Comparison of ENCODE assay signal across 16 cellular contexts in genomic region chr2:55080204-55080738, GRCh38. TPM values are rescaled to one million over a fixed set of nuclear protein-coding genes. Genes with fewer than 3 reads are reported as not detected.
A peak's percentile ranks its signal among the peaks of the same experiment; 100 is the strongest.
DNase-seq lines count a peak whose midpoint lies in the region; ATAC-seq and TF ChIP-seq lines count a peak whose summit lies in the region.
"Had no signal": no experiment of that assay in that cellular context is flagged by ENCODE, and none has a peak within 500 bp of the region (broad histone marks: within the 10 kb centered on the region; RNA-seq: fewer than 3 reads in every experiment).

No MANE protein-coding gene starts in this region.

- H3K9me3 ChIP-seq in DOHH2 (ENCODE audit: control insufficient read depth, insufficient read depth, low read length) (no peaks in the 10 kb centered on the region), Karpas-422 (ENCODE audit: low read length) (no peaks in the 10 kb centered on the region), RWPE2 (ENCODE audit: severe bottlenecking) (no peaks in the 10 kb centered on the region), thyroid gland (no peaks in the 10 kb centered on the region), sigmoid colon (no peaks in the 10 kb centered on the region)
- H3K9me3 ChIP-seq: HAP-1 had no signal

- no peak for TF ChIP-seq EP300 in sigmoid colon (IDR thresholded peaks at IDR 0.05)

- H3K36me3 ChIP-seq in DOHH2 (ENCODE audit: control insufficient read depth, low read length), result no peaks in the 10 kb centered on the region
- no peaks in the 10 kb centered on the region for H3K36me3 ChIP-seq in Karpas-422 (ENCODE audit: insufficient read depth, low read length)
- no peaks in the 10 kb centered on the region for H3K36me3 ChIP-seq in RWPE2 (ENCODE audit: low read depth)
- H3K36me3 ChIP-seq in thyroid gland, result no peaks in the 10 kb centered on the region
- no peaks in the 10 kb centered on the region for H3K36me3 ChIP-seq in sigmoid colon
- H3K36me3 ChIP-seq: BLaER1 treated with 17β-estradiol and CSF1 and Interleukin-3, amounts not matched to agents 10 nM and 100 nM; HAP-1 had no signal

- H3K79me2 ChIP-seq in DOHH2 (ENCODE audit: control insufficient read depth, low read length) (no peaks in the 10 kb centered on the region), Karpas-422 (ENCODE audit: low read length) (no peaks in the 10 kb centered on the region)

- H3K9ac ChIP-seq in Karpas-422 (ENCODE audit: low read length), result no peak overlapping the region
- H3K9ac ChIP-seq: BLaER1 treated with 17β-estradiol and CSF1 and Interleukin-3, amounts not matched to agents 10 nM and 100 nM; GM23248 had no signal

- H3K4me1 ChIP-seq in DOHH2 (ENCODE audit: control insufficient read depth, low read length), result no peaks in the 10 kb centered on the region
- peaks cover 3% of the 10 kb centered on the region; the same call in 1 of the 2 replicates for H3K4me1 ChIP-seq in Karpas-422 (ENCODE audit: low read length)
- H3K4me1 ChIP-seq in RWPE2 (ENCODE audit: insufficient read depth, poor library complexity, severe bottlenecking), result no peaks in the 10 kb centered on the region
- peaks cover 8 to 14% of the 10 kb centered on the region in 2 donors for H3K4me1 ChIP-seq in thyroid gland
- no peaks in the 10 kb centered on the region for H3K4me1 ChIP-seq in sigmoid colon
- H3K4me1 ChIP-seq: HAP-1 had no signal

- H4K20me1 ChIP-seq in DOHH2 (ENCODE audit: control insufficient read depth, insufficient read depth, low read depth, low read length) (no peaks in the 10 kb centered on the region), Karpas-422 (ENCODE audit: insufficient read depth, low read depth, low read length) (no peaks in the 10 kb centered on the region)
- H4K20me1 ChIP-seq: BLaER1 treated with 17β-estradiol and CSF1 and Interleukin-3, amounts not matched to agents 10 nM and 100 nM had no signal

- WGBS in thyroid gland, 2 donors, result 98% methylated on average over 7 of the region's 7 CpGs
- WGBS in sigmoid colon, 2 donors, result 88 to 95% methylated on average over 7 of the region's 7 CpGs

- H3K27ac ChIP-seq in DOHH2 (ENCODE audit: low read depth, low read length), result no peak overlapping the region
- no peak overlapping the region for H3K27ac ChIP-seq in Karpas-422 (ENCODE audit: low read length)
- no peak overlapping the region for H3K27ac ChIP-seq in RWPE2 (ENCODE audit: poor library complexity, severe bottlenecking)
- peak overlapping the region; percentile 57 to 77 (median 68) for H3K27ac ChIP-seq in thyroid gland
- H3K27ac ChIP-seq in sigmoid colon, result no peak overlapping the region
- H3K27ac ChIP-seq: BLaER1 treated with 17β-estradiol and CSF1 and Interleukin-3, amounts not matched to agents 10 nM and 100 nM; GM23248; HL-60 had no signal

- H3K27me3 ChIP-seq in DOHH2 (ENCODE audit: control insufficient read depth, low read length), result no peaks in the 10 kb centered on the region
- no peaks in the 10 kb centered on the region for H3K27me3 ChIP-seq in Karpas-422 (ENCODE audit: low read length)
- H3K27me3 ChIP-seq in RWPE2 (ENCODE audit: insufficient read depth, poor library complexity, severe bottlenecking), result no peaks in the 10 kb centered on the region
- H3K27me3 ChIP-seq in thyroid gland, result no peaks in the 10 kb centered on the region
- H3K27me3 ChIP-seq in sigmoid colon, result no peaks in the 10 kb centered on the region
- H3K27me3 ChIP-seq: BLaER1 treated with 17β-estradiol and CSF1 and Interleukin-3, amounts not matched to agents 10 nM and 100 nM had no signal

- intact Hi-C loops in thyroid gland (cut with DNase I) (no loop called here), sigmoid colon (cut with DNase I) (no loop called here)

- H3K4me3 ChIP-seq in DOHH2 (ENCODE audit: low read length), result no peak overlapping the region
- H3K4me3 ChIP-seq in Karpas-422 (ENCODE audit: low read length), result no peak overlapping the region
- H3K4me3 ChIP-seq in RWPE2 (ENCODE audit: severe bottlenecking), result no peak overlapping the region
- no peak overlapping the region for H3K4me3 ChIP-seq in thyroid gland (replicated peaks in 1 of 3)
- no peak overlapping the region for H3K4me3 ChIP-seq in sigmoid colon
- H3K4me3 ChIP-seq: BLaER1 treated with 17β-estradiol and CSF1 and Interleukin-3, amounts not matched to agents 10 nM and 100 nM; GM23248; HAP-1 had no signal

- TF ChIP-seq CTCF in DOHH2 (IDR thresholded peaks at IDR 0.05; ENCODE audit: low read depth, low read length, poor library complexity, severe bottlenecking) (peak; percentile 36), RWPE2 (IDR thresholded peaks at IDR 0.05; ENCODE audit: poor library complexity, severe bottlenecking) (peak; percentile 7), thyroid gland (IDR thresholded peaks at IDR 0.05) (no peak), sigmoid colon (IDR thresholded peaks at IDR 0.05) (no peak)

- ATAC-seq in RWPE2 (ENCODE audit: low read depth), result no peak
- ATAC-seq: CD8-positive, alpha-beta T cell had no signal

- H3K9me2 ChIP-seq in DOHH2 (replicated peaks; ENCODE audit: control insufficient read depth, low read length), result no peaks in the 10 kb centered on the region
- H3K9me2 ChIP-seq in Karpas-422 (replicated peaks; ENCODE audit: insufficient read depth, low read length), result no peaks in the 10 kb centered on the region

- DNase-seq in Karpas-422 (peak; percentile 69), RWPE2 (ENCODE audit: low spot score) (no peak), thyroid gland (no peak), sigmoid colon (no peak), mucosa of gallbladder (ENCODE audit: low spot score) (no peak)
- DNase-seq in stimulated activated naive CD4-positive, alpha-beta T cell (lab: John Stamatoyannopoulos, UW), result no peak
- DNase-seq: Calu3; CD8-positive, alpha-beta T cell; DMS79 treated with DMSO at 0.1 percent for 48 hours; EL; GM23248; IMR-90 had no signal

- no peaks in the 10 kb centered on the region for H3F3A ChIP-seq in DOHH2 (ENCODE audit: control insufficient read depth, insufficient read depth)

- TF ChIP-seq POLR2A in thyroid gland (IDR thresholded peaks at IDR 0.05) (no peak), sigmoid colon (IDR thresholded peaks at IDR 0.05) (no peak)

- H3K4me2 ChIP-seq in DOHH2 (ENCODE audit: low read length), result no peak overlapping the region
- no peak overlapping the region for H3K4me2 ChIP-seq in Karpas-422 (ENCODE audit: low read depth, low read length, poor library complexity, severe bottlenecking)
- H3K4me2 ChIP-seq: BLaER1 treated with 17β-estradiol and CSF1 and Interleukin-3, amounts not matched to agents 10 nM and 100 nM had no signal

- H2AFZ ChIP-seq in Karpas-422 (ENCODE audit: low read length), result no peak overlapping the region
- H2AFZ ChIP-seq: GM23248 had no signal

RNA-seq across cellular contexts. Expression of gene RTN4, which starts 30.0 kb away (rescaled TPM):
- 72.3 and 109 TPM in 2 replicates for total RNA-seq in Karpas-422 (2014; rRNA removed; shearing (Covaris generic); ENCODE audit: low replicate concordance)
- total RNA-seq in thyroid gland (100 to 1,000 TPM; 144 to 256 (median 180) TPM), sigmoid colon (100 to 1,000 TPM; 152 to 264 (median 199) TPM), mucosa of gallbladder (370 TPM)
- 100 to 1,000 TPM in 1 of 3 donors, 10 to 100 TPM in 2; 54.1 to 153 (median 62.0) TPM for polyA plus RNA-seq in sigmoid colon

Comparison
In these comparisons a context has a peak if more than half of its experiments do, and no peak if none do; other contexts are left out.
1. H3K27ac ChIP-seq: peak in thyroid gland (3 of 3); none in DOHH2 (single experiment), Karpas-422 (single experiment), RWPE2 (single experiment) and sigmoid colon (0 of 4).
2. CTCF ChIP-seq: peak in DOHH2 (single experiment) and RWPE2 (single experiment); none in thyroid gland (0 of 6) and sigmoid colon (0 of 4).